33 cellular contexts compared by ENCODE assay signal in genomic region chr15:22232675-22233074, GRCh38.
"Had no signal": no experiment of that assay in that cellular context is flagged by ENCODE, and none has a peak within 500 bp of the region (broad histone marks: within the 10 kb centered on the region; RNA-seq: fewer than 3 reads in every experiment).

No MANE protein-coding gene starts in this region.

- H3K36me3 ChIP-seq: adrenal gland, cardiac muscle cell, esophagus squamous epithelium, gastroesophageal sphincter, heart right ventricle had no signal

- H3K79me2 ChIP-seq: hepatocyte had no signal

- H3K4me1 ChIP-seq: adrenal gland, body of pancreas, esophagus squamous epithelium, gastroesophageal sphincter had no signal

- H3K4me1 Mint-ChIP-seq: activated CD4-positive, alpha-beta T cell treated with anti-CD3 and anti-CD28 coated beads for 36 hours; activated CD4-positive, alpha-beta T cell treated with anti-CD3 and anti-CD28 coated beads, Interleukin-2, amount 10 ng/mL, durations not matched to agents 24 days and 14 days; activated CD8-positive, alpha-beta memory T cell treated with anti-CD3 and anti-CD28 coated beads, Interleukin-2, amount 10 ng/mL, durations not matched to agents 7 days and 5 days; activated naive CD4-positive, alpha-beta T cell treated with anti-CD3 and anti-CD28 coated beads, Interleukin-2, amount 50 U/mL, for 24 hours; activated naive CD8-positive, alpha-beta T cell treated with anti-CD3 and anti-CD28 coated beads for 36 hours; activated naive CD8-positive, alpha-beta T cell treated with anti-CD3 and anti-CD28 coated beads, Interleukin-2, amount 50 U/mL, for 24 hours had no signal

- H3K4me2 ChIP-seq: hepatocyte had no signal

- H3K27ac ChIP-seq: adrenal gland, body of pancreas, cardiac muscle cell, coronary artery, dorsolateral prefrontal cortex, epithelial cell of prostate, esophagus squamous epithelium, gastroesophageal sphincter, heart right ventricle, hepatocyte had no signal

- H3K27ac Mint-ChIP-seq: activated CD4-positive, alpha-beta memory T cell treated with anti-CD3 and anti-CD28 coated beads for 36 hours; activated CD4-positive, alpha-beta T cell treated with anti-CD3 and anti-CD28 coated beads for 36 hours; activated CD4-positive, alpha-beta T cell treated with anti-CD3 and anti-CD28 coated beads, Interleukin-2, amount 10 ng/mL, durations not matched to agents 24 days and 14 days; activated CD8-positive, alpha-beta memory T cell treated with anti-CD3 and anti-CD28 coated beads, Interleukin-2, amount 10 ng/mL, durations not matched to agents 7 days and 5 days; activated CD8-positive, alpha-beta T cell treated with anti-CD3 and anti-CD28 coated beads, Interleukin-2, amount 10 ng/mL, durations not matched to agents 7 days and 5 days; activated naive CD4-positive, alpha-beta T cell treated with anti-CD3 and anti-CD28 coated beads for 36 hours; activated naive CD4-positive, alpha-beta T cell treated with anti-CD3 and anti-CD28 coated beads, Interleukin-2, amount 50 U/mL, for 24 hours; activated naive CD8-positive, alpha-beta T cell treated with anti-CD3 and anti-CD28 coated beads for 36 hours; activated naive CD8-positive, alpha-beta T cell treated with anti-CD3 and anti-CD28 coated beads, Interleukin-2, amount 50 U/mL, for 24 hours; activated T-helper 1 cell treated with anti-CD3 and anti-CD28 coated beads, Interleukin-12 subunit alpha, Interleukin-12 subunit beta, Interleukin-2, Interleukin-4 antibody, amounts not matched to agents 30 ng/mL and 10 ng/mL and 1 ng/mL, durations not matched to agents 14 hours and 24 hours and 36 hours; activated T-helper 2 cell treated with anti-CD3 and anti-CD28 coated beads, Interferon-gamma antibody, Interleukin-2, Interleukin-4, amounts not matched to agents 10 μg/mL and 5 μg/mL and 100 μg/mL, durations not matched to agents 14 hours and 24 hours and 36 hours; dendritic cell treated with granulocyte-macrophage colony-stimulating factor and Interleukin-4, amounts not matched to agents 40 ng/mL and 50 ng/mL, for 4 days had no signal

- H3K27me3 ChIP-seq: adrenal gland, body of pancreas, cardiac muscle cell, esophagus squamous epithelium, gastroesophageal sphincter, hepatocyte had no signal

- H3K9me3 Mint-ChIP-seq: activated CD4-positive, alpha-beta memory T cell treated with anti-CD3 and anti-CD28 coated beads for 36 hours; activated CD4-positive, alpha-beta T cell treated with anti-CD3 and anti-CD28 coated beads, Interleukin-2, amount 10 ng/mL, durations not matched to agents 24 days and 14 days; activated naive CD4-positive, alpha-beta T cell treated with anti-CD3 and anti-CD28 coated beads, Interleukin-2, amount 50 U/mL, for 24 hours; activated naive CD8-positive, alpha-beta T cell treated with anti-CD3 and anti-CD28 coated beads for 36 hours; activated T-helper 2 cell treated with anti-CD3 and anti-CD28 coated beads, Interferon-gamma antibody, Interleukin-2, Interleukin-4, amounts not matched to agents 10 μg/mL and 5 μg/mL and 100 μg/mL, durations not matched to agents 14 hours and 24 hours and 36 hours; dendritic cell treated with granulocyte-macrophage colony-stimulating factor and Interleukin-4, amounts not matched to agents 40 ng/mL and 50 ng/mL, for 4 days had no signal

- H3K27me3 Mint-ChIP-seq: activated CD4-positive, alpha-beta memory T cell treated with anti-CD3 and anti-CD28 coated beads for 36 hours; activated CD4-positive, alpha-beta T cell treated with anti-CD3 and anti-CD28 coated beads for 36 hours; activated naive CD4-positive, alpha-beta T cell treated with anti-CD3 and anti-CD28 coated beads, Interleukin-2, amount 50 U/mL, for 24 hours; activated naive CD8-positive, alpha-beta T cell treated with anti-CD3 and anti-CD28 coated beads for 36 hours; activated naive CD8-positive, alpha-beta T cell treated with anti-CD3 and anti-CD28 coated beads, Interleukin-2, amount 50 U/mL, for 24 hours had no signal

- H3K9me3 ChIP-seq: adrenal gland, body of pancreas, gastroesophageal sphincter had no signal

- DNase-seq: activated CD4-positive, alpha-beta memory T cell treated with anti-CD3 and anti-CD28 coated beads for 36 hours; activated CD4-positive, alpha-beta T cell treated with anti-CD3 and anti-CD28 coated beads for 36 hours; activated CD4-positive, alpha-beta T cell treated with anti-CD3 and anti-CD28 coated beads, Interleukin-2, amount 10 ng/mL, durations not matched to agents 24 days and 14 days; activated CD4-positive, CD25-positive, alpha-beta regulatory T cell; activated CD4-positive, CD25-positive, alpha-beta regulatory T cell treated with anti-CD3 and anti-CD28 coated beads, Interleukin-2, amount 50 U/mL, for 72 hours; activated CD8-positive, alpha-beta memory T cell treated with anti-CD3 and anti-CD28 coated beads, Interleukin-2, amount 10 ng/mL, durations not matched to agents 7 days and 5 days; activated CD8-positive, alpha-beta memory T cell treated with anti-CD3 and anti-CD28 coated beads, Interleukin-2, amount 50 U/mL, for 4 hours; activated CD8-positive, alpha-beta T cell treated with anti-CD3 and anti-CD28 coated beads, Interleukin-2, amount 10 ng/mL, durations not matched to agents 7 days and 5 days; activated naive CD4-positive, alpha-beta T cell treated with anti-CD3 and anti-CD28 coated beads for 36 hours; activated naive CD8-positive, alpha-beta T cell treated with anti-CD3 and anti-CD28 coated beads for 36 hours; activated naive CD8-positive, alpha-beta T cell treated with anti-CD3 and anti-CD28 coated beads, Interleukin-2, amount 50 U/mL, for 24 hours; activated T-cell treated with anti-CD3 and anti-CD28 coated beads, Interleukin-2, amount 50 U/mL, for 1 hour; activated T-cell treated with anti-CD3 and anti-CD28 coated beads, Interleukin-2, amount 50 U/mL, for 48 hours; adrenal gland; amygdala; body of pancreas; central memory CD4-positive, alpha-beta T cell; cerebellar nuclear complex; effector memory CD4-positive, alpha-beta T cell; esophagus squamous epithelium; foreskin melanocyte; heart right ventricle; T-helper 2 cell had no signal

- ATAC-seq: activated CD4-positive, alpha-beta T cell treated with anti-CD3 and anti-CD28 coated beads for 36 hours; activated CD8-positive, alpha-beta memory T cell treated with anti-CD3 and anti-CD28 coated beads, Interleukin-2, amount 10 ng/mL, durations not matched to agents 7 days and 5 days; activated CD8-positive, alpha-beta T cell treated with anti-CD3 and anti-CD28 coated beads, Interleukin-2, amount 10 ng/mL, durations not matched to agents 7 days and 5 days; activated naive CD8-positive, alpha-beta T cell treated with anti-CD3 and anti-CD28 coated beads, Interleukin-2, amount 50 U/mL, for 24 hours; body of pancreas; gastroesophageal sphincter had no signal

- H3K36me3 Mint-ChIP-seq: activated CD4-positive, alpha-beta memory T cell treated with anti-CD3 and anti-CD28 coated beads for 36 hours; activated CD8-positive, alpha-beta memory T cell treated with anti-CD3 and anti-CD28 coated beads, Interleukin-2, amount 10 ng/mL, durations not matched to agents 7 days and 5 days; activated naive CD4-positive, alpha-beta T cell treated with anti-CD3 and anti-CD28 coated beads, Interleukin-2, amount 50 U/mL, for 24 hours; activated naive CD8-positive, alpha-beta T cell treated with anti-CD3 and anti-CD28 coated beads for 36 hours had no signal

- H3K4me3 Mint-ChIP-seq: activated CD4-positive, alpha-beta memory T cell treated with anti-CD3 and anti-CD28 coated beads for 36 hours; activated CD4-positive, alpha-beta T cell treated with anti-CD3 and anti-CD28 coated beads for 36 hours; activated CD4-positive, alpha-beta T cell treated with anti-CD3 and anti-CD28 coated beads, Interleukin-2, amount 10 ng/mL, durations not matched to agents 24 days and 14 days; activated CD8-positive, alpha-beta memory T cell treated with anti-CD3 and anti-CD28 coated beads, Interleukin-2, amount 10 ng/mL, durations not matched to agents 7 days and 5 days; activated CD8-positive, alpha-beta T cell treated with anti-CD3 and anti-CD28 coated beads, Interleukin-2, amount 10 ng/mL, durations not matched to agents 7 days and 5 days; activated naive CD4-positive, alpha-beta T cell treated with anti-CD3 and anti-CD28 coated beads for 36 hours; activated naive CD4-positive, alpha-beta T cell treated with anti-CD3 and anti-CD28 coated beads, Interleukin-2, amount 50 U/mL, for 24 hours; activated naive CD8-positive, alpha-beta T cell treated with anti-CD3 and anti-CD28 coated beads for 36 hours; activated naive CD8-positive, alpha-beta T cell treated with anti-CD3 and anti-CD28 coated beads, Interleukin-2, amount 50 U/mL, for 24 hours; activated T-helper 1 cell treated with anti-CD3 and anti-CD28 coated beads, Interleukin-12 subunit alpha, Interleukin-12 subunit beta, Interleukin-2, Interleukin-4 antibody, amounts not matched to agents 30 ng/mL and 10 ng/mL and 1 ng/mL, durations not matched to agents 14 hours and 24 hours and 36 hours; dendritic cell treated with granulocyte-macrophage colony-stimulating factor and Interleukin-4, amounts not matched to agents 40 ng/mL and 50 ng/mL, for 4 days had no signal

- H3K4me3 ChIP-seq: adrenal gland, body of pancreas, cardiac muscle cell, coronary artery, dorsolateral prefrontal cortex, esophagus squamous epithelium, gastroesophageal sphincter, heart right ventricle, hepatocyte had no signal

- H2AFZ ChIP-seq: hepatocyte had no signal
